ENCODE assay signal across 8 cellular contexts in genomic region chr17:78378225-78379133, GRCh38. TPM values are rescaled to one million over a fixed set of nuclear protein-coding genes. Genes with fewer than 3 reads are reported as not detected.
A peak's percentile ranks its signal among the peaks of the same experiment; 100 is the strongest.
DNase-seq lines count a peak whose midpoint lies in the region; ATAC-seq and TF ChIP-seq lines count a peak whose summit lies in the region.

A gene with protein sequence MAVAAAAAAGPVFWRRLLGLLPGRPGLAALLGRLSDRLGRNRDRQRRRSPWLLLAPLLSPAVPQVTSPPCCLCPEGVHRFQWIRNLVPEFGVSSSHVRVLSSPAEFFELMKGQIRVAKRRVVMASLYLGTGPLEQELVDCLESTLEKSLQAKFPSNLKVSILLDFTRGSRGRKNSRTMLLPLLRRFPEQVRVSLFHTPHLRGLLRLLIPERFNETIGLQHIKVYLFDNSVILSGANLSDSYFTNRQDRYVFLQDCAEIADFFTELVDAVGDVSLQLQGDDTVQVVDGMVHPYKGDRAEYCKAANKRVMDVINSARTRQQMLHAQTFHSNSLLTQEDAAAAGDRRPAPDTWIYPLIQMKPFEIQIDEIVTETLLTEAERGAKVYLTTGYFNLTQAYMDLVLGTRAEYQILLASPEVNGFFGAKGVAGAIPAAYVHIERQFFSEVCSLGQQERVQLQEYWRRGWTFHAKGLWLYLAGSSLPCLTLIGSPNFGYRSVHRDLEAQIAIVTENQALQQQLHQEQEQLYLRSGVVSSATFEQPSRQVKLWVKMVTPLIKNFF (plus strand): TSS chr17:78378649. CDS start chr17:78378666, 17 bp downstream.

- H3K27ac ChIP-seq in coronary artery: peak within 1 kb of the TSS; percentile 83 to 92

- H3K27ac Mint-ChIP-seq in activated CD4-positive, alpha-beta T cell treated with anti-CD3 and anti-CD28 coated beads, Interleukin-2, amount 10 ng/mL, durations not matched to agents 24 days and 14 days: peak within 1 kb of the TSS; percentile 88

- ATAC-seq in HG02610 (IDR thresholded peaks at IDR 0.05; ENCODE audit: unreplicated experiment) (peak; percentile 48), left lobe of liver (peak; percentile 87), HG02938 (IDR thresholded peaks at IDR 0.05; ENCODE audit: unreplicated experiment) (no peak)

- TF ChIP-seq CTCF in coronary artery (IDR thresholded peaks at IDR 0.05): no peak

- no peaks in the 10 kb centered on the region for H3K27me3 Mint-ChIP-seq in activated CD4-positive, alpha-beta T cell treated with anti-CD3 and anti-CD28 coated beads, Interleukin-2, amount 10 ng/mL, durations not matched to agents 24 days and 14 days

- no peaks in the 10 kb centered on the region for H3K9me3 Mint-ChIP-seq in activated CD4-positive, alpha-beta T cell treated with anti-CD3 and anti-CD28 coated beads, Interleukin-2, amount 10 ng/mL, durations not matched to agents 24 days and 14 days

- peaks cover 24% of the 10 kb centered on the region for H3K36me3 Mint-ChIP-seq in activated CD4-positive, alpha-beta T cell treated with anti-CD3 and anti-CD28 coated beads, Interleukin-2, amount 10 ng/mL, durations not matched to agents 24 days and 14 days (ENCODE audit: low read depth)

- intact Hi-C loops in activated CD4-positive, alpha-beta T cell treated with anti-CD3 and anti-CD28 coated beads, Interleukin-2, amount 10 ng/mL, durations not matched to agents 24 days and 14 days (cut with micrococcal nuclease): loop anchor here (1.0 kb wide), 1 partner anchor 18 kb away; the partner anchor contains the start of gene SOCS3

- H3K4me3 Mint-ChIP-seq in activated CD4-positive, alpha-beta T cell treated with anti-CD3 and anti-CD28 coated beads, Interleukin-2, amount 10 ng/mL, durations not matched to agents 24 days and 14 days: peak within 1 kb of the TSS; percentile 92

- peak within 1 kb of the TSS; percentile 93 for H3K4me3 ChIP-seq in coronary artery

- DNase-seq in ELR (ENCODE audit: low read depth) (peak; percentile 89), NCI-H446 (lab: John Stamatoyannopoulos, UW) (peak; percentile 62 to 82), coronary artery (ENCODE audit: low spot score) (peak; percentile 85), left lobe of liver (ENCODE audit: low spot score) (peak; percentile 86)
- peak; percentile 97 for DNase-seq in activated CD4-positive, alpha-beta T cell treated with anti-CD3 and anti-CD28 coated beads, Interleukin-2, amount 10 ng/mL, durations not matched to agents 24 days and 14 days
- DNase-seq in stimulated activated CD4-positive, alpha-beta T cell treated with anti-CD3 and anti-CD28 coated beads, Interleukin-2, amount 100 ng/mL, for 48 hours: peak; percentile 79 to 82

- peaks cover 45% of the 10 kb centered on the region for H3K4me1 Mint-ChIP-seq in activated CD4-positive, alpha-beta T cell treated with anti-CD3 and anti-CD28 coated beads, Interleukin-2, amount 10 ng/mL, durations not matched to agents 24 days and 14 days

RNA-seq across cellular contexts. Expression of the gene that starts here (rescaled TPM):
- total RNA-seq in activated CD4-positive, alpha-beta T cell treated with anti-CD3 and anti-CD28 coated beads, Interleukin-2, amount 10 ng/mL, durations not matched to agents 24 days and 14 days: 65.6 and 67.8 TPM in 2 replicates
- total RNA-seq in left lobe of liver: 9.1 TPM
